19 cellular contexts compared by ENCODE assay signal in the genomic region with DNA sequence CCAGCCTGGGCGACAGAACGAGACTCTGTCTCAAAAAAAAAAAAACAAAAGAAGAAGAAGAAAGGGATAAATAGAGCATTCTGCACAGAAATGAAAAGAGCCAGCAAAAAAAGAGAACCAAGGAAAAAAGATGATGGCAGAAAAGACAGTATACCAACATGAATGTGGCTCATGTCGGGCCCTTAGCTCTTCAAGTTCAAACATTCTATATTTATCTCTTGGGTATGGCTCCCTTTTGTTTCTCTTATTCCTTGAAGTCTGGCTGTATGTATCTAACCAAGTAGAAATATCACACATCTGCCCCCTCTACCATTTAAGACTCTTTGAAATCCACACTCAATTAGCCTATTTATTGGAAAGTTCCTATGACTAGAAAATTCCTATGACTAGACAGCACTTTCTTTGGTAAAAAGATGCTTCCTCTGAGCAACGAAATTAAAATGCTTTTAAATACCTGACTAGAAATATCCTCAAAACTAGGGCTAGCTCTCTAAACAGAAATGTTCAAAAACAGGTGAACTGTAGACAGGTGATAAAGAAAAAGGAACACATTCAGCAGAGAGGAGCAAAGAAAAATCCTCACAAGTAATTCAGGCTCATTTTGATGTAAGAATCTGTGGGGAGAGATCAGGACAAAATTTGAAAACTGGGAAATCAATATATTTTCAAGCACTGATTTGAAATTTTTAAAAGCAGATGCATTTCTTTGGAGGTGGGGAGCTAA. TPM values are rescaled to one million over a fixed set of nuclear protein-coding genes. Genes with fewer than 3 reads are reported as not detected.
DNase-seq lines count a peak whose midpoint lies in the region; ATAC-seq and TF ChIP-seq lines count a peak whose summit lies in the region.
"Had no signal": no experiment of that assay in that cellular context is flagged by ENCODE, and none has a peak within 500 bp of the region (broad histone marks: within the 10 kb centered on the region; RNA-seq: fewer than 3 reads in every experiment).

No MANE protein-coding gene starts in this region.

- TF ChIP-seq CTCF in mesothelial cell of epicardium (IDR thresholded peaks at IDR 0.05; ENCODE audit: unreplicated experiment), result no peak
- TF ChIP-seq CTCF in spleen (IDR thresholded peaks at IDR 0.05 in 8 of 11, conservative IDR thresholded peaks at IDR 0.05 in 3 of 11), result no peak

- H3K4me1 ChIP-seq in SJCRH30 (no peaks in the 10 kb centered on the region), endocrine pancreas (ENCODE audit: control insufficient read depth, insufficient read depth, low read length) (peaks cover 7% of the 10 kb centered on the region), spleen (peaks cover 0 to 33% (median 18%) of the 10 kb centered on the region in 6 donors)

- H3K27ac Mint-ChIP-seq in mesothelial cell of epicardium, result peak overlapping the region; percentile 13
- no peak overlapping the region for H3K27ac Mint-ChIP-seq in stimulated activated memory B cell treated with anti-CD40 and anti-IgM and Interleukin-4, amounts not matched to agents 10 μg/mL and 1 μg/mL and 100 μg/mL, for 72 hours
- H3K27ac Mint-ChIP-seq in activated naive CD4-positive, alpha-beta T cell treated with anti-CD3 and anti-CD28 coated beads, Interleukin-2, amount 10 ng/mL, durations not matched to agents 7 days and 5 days, result no peak overlapping the region
- H3K27ac Mint-ChIP-seq: activated naive CD4-positive, alpha-beta T cell treated with anti-CD3 and anti-CD28 coated beads, Interleukin-2, amount 50 U/mL, for 72 hours; CD4-positive, alpha-beta memory T cell had no signal

- peak overlapping the region; percentile 46 for H3K4me3 Mint-ChIP-seq in mesothelial cell of epicardium
- no peak overlapping the region for H3K4me3 Mint-ChIP-seq in stimulated activated memory B cell treated with anti-CD40 and anti-IgM and Interleukin-4, amounts not matched to agents 10 μg/mL and 1 μg/mL and 100 μg/mL, for 72 hours
- H3K4me3 Mint-ChIP-seq in activated naive CD4-positive, alpha-beta T cell treated with anti-CD3 and anti-CD28 coated beads, Interleukin-2, amount 10 ng/mL, durations not matched to agents 7 days and 5 days, result no peak overlapping the region
- H3K4me3 Mint-ChIP-seq: CD4-positive, alpha-beta memory T cell had no signal

- peak overlapping the region; percentile 59; the same call in 1 of the 2 replicates for H3K4me3 ChIP-seq in SJCRH30
- peak overlapping the region; percentile 98 for H3K4me3 ChIP-seq in endocrine pancreas (ENCODE audit: control insufficient read depth, insufficient read depth, low read length)
- H3K4me3 ChIP-seq in spleen, result peak overlapping the region in 6 of 8 donors; percentile 2 to 73 (median 43)

- intact Hi-C loops in spleen (cut with DNase I; ENCODE audit: low total_unique reads), result no loop called here

- H3K4me1 Mint-ChIP-seq in mesothelial cell of epicardium, result peaks cover 43% of the 10 kb centered on the region
- H3K4me1 Mint-ChIP-seq in stimulated activated memory B cell treated with anti-CD40 and anti-IgM and Interleukin-4, amounts not matched to agents 10 μg/mL and 1 μg/mL and 100 μg/mL, for 72 hours, result no peaks in the 10 kb centered on the region
- H3K4me1 Mint-ChIP-seq in activated naive CD4-positive, alpha-beta T cell treated with anti-CD3 and anti-CD28 coated beads, Interleukin-2, amount 10 ng/mL, durations not matched to agents 7 days and 5 days, result no peaks in the 10 kb centered on the region

- H3K27ac ChIP-seq in SJCRH30, result no peak overlapping the region
- H3K27ac ChIP-seq in spleen, result peak overlapping the region in 6 of 8 donors; percentile 10 to 88 (median 57)
- H3K27ac ChIP-seq: body of pancreas had no signal

- H3K27me3 ChIP-seq in SJCRH30 (no peaks in the 10 kb centered on the region), endocrine pancreas (ENCODE audit: control insufficient read depth, insufficient read depth, low read length) (no peaks in the 10 kb centered on the region), spleen (replicated peaks in 1 of 7) (no peaks in the 10 kb centered on the region)
- H3K27me3 ChIP-seq: body of pancreas had no signal

- no peaks in the 10 kb centered on the region for H3K9me3 ChIP-seq in SJCRH30 (replicated peaks)
- no peaks in the 10 kb centered on the region for H3K9me3 ChIP-seq in endocrine pancreas (ENCODE audit: control insufficient read depth, low read length)
- H3K9me3 ChIP-seq in spleen, result no peaks in the 10 kb centered on the region

- no peak overlapping the region for H3K9ac ChIP-seq in endocrine pancreas (ENCODE audit: control insufficient read depth, insufficient read depth, low read length)

- peaks cover 15% of the 10 kb centered on the region for H3K36me3 Mint-ChIP-seq in mesothelial cell of epicardium
- H3K36me3 Mint-ChIP-seq in stimulated activated memory B cell treated with anti-CD40 and anti-IgM and Interleukin-4, amounts not matched to agents 10 μg/mL and 1 μg/mL and 100 μg/mL, for 72 hours, result no peaks in the 10 kb centered on the region
- H3K36me3 Mint-ChIP-seq in activated naive CD4-positive, alpha-beta T cell treated with anti-CD3 and anti-CD28 coated beads, Interleukin-2, amount 10 ng/mL, durations not matched to agents 7 days and 5 days, result no peaks in the 10 kb centered on the region
- H3K36me3 Mint-ChIP-seq: activated naive CD4-positive, alpha-beta T cell treated with anti-CD3 and anti-CD28 coated beads, Interleukin-2, amount 50 U/mL, for 72 hours; CD4-positive, alpha-beta memory T cell had no signal

- DNase-seq in SJCRH30 (no peak), mesothelial cell of epicardium (ENCODE audit: low spot score in 2 of 2, unreplicated experiment in 2 of 2) (no peak), spleen (no peak), NCI-H446 (lab: John Stamatoyannopoulos, UW) (no peak)
- DNase-seq in activated naive CD4-positive, alpha-beta T cell treated with anti-CD3 and anti-CD28 coated beads, Interleukin-2, amount 10 ng/mL, durations not matched to agents 7 days and 5 days, result no peak
- DNase-seq: activated CD4-positive, alpha-beta T cell treated with anti-CD3 and anti-CD28 coated beads, Interleukin-2, amount 50 U/mL, for 4 hours; activated T-cell treated with anti-CD3 and anti-CD28 coated beads, Interleukin-2, amount 50 U/mL, for 1 hour; body of pancreas; CD4-positive, alpha-beta memory T cell; HCEC 1CT; KG1; NCI-H1092; NCI-H2171; NCI-H774; stimulated activated naive CD8-positive, alpha-beta T cell treated with anti-CD3 and anti-CD28 coated beads, Interleukin-15, Interleukin-2, amounts not matched to agents 100 U/mL and 50 U/mL, for 24 hours had no signal

- H3K36me3 ChIP-seq in SJCRH30 (peaks cover 38% of the 10 kb centered on the region), endocrine pancreas (ENCODE audit: control insufficient read depth, insufficient read depth, low read length) (no peaks in the 10 kb centered on the region), spleen (peaks cover 0 to 37% (median 9%) of the 10 kb centered on the region in 6 donors)

- no peaks in the 10 kb centered on the region for H3K9me3 Mint-ChIP-seq in mesothelial cell of epicardium
- no peaks in the 10 kb centered on the region for H3K9me3 Mint-ChIP-seq in stimulated activated memory B cell treated with anti-CD40 and anti-IgM and Interleukin-4, amounts not matched to agents 10 μg/mL and 1 μg/mL and 100 μg/mL, for 72 hours
- H3K9me3 Mint-ChIP-seq in activated naive CD4-positive, alpha-beta T cell treated with anti-CD3 and anti-CD28 coated beads, Interleukin-2, amount 10 ng/mL, durations not matched to agents 7 days and 5 days, result no peaks in the 10 kb centered on the region
- H3K9me3 Mint-ChIP-seq: activated naive CD4-positive, alpha-beta T cell treated with anti-CD3 and anti-CD28 coated beads, Interleukin-2, amount 50 U/mL, for 72 hours; CD4-positive, alpha-beta memory T cell had no signal

- no peak for TF ChIP-seq POLR2A in spleen (IDR thresholded peaks at IDR 0.05)

- no peak for ATAC-seq in stimulated activated memory B cell treated with anti-CD40 and anti-IgM and Interleukin-4, amounts not matched to agents 10 μg/mL and 1 μg/mL and 100 μg/mL, for 72 hours
- ATAC-seq in HG03457 (IDR thresholded peaks at IDR 0.05; ENCODE audit: unreplicated experiment), result no peak
- ATAC-seq: activated naive CD4-positive, alpha-beta T cell treated with anti-CD3 and anti-CD28 coated beads, Interleukin-2, amount 50 U/mL, for 72 hours; body of pancreas; stimulated activated naive CD8-positive, alpha-beta T cell treated with anti-CD3 and anti-CD28 coated beads, Interleukin-15, Interleukin-2, amounts not matched to agents 100 U/mL and 50 U/mL, for 24 hours had no signal

- CTCF ChIA-PET in activated naive CD4-positive, alpha-beta T cell treated with anti-CD3 and anti-CD28 coated beads, Interleukin-2, amount 10 ng/mL, durations not matched to agents 7 days and 5 days (lab: Charles Lee), result no interaction called here

- H3K27me3 Mint-ChIP-seq in mesothelial cell of epicardium (ENCODE audit: low read depth), result no peaks in the 10 kb centered on the region
- no peaks in the 10 kb centered on the region for H3K27me3 Mint-ChIP-seq in stimulated activated memory B cell treated with anti-CD40 and anti-IgM and Interleukin-4, amounts not matched to agents 10 μg/mL and 1 μg/mL and 100 μg/mL, for 72 hours
- no peaks in the 10 kb centered on the region for H3K27me3 Mint-ChIP-seq in activated naive CD4-positive, alpha-beta T cell treated with anti-CD3 and anti-CD28 coated beads, Interleukin-2, amount 10 ng/mL, durations not matched to agents 7 days and 5 days
- H3K27me3 Mint-ChIP-seq: CD4-positive, alpha-beta memory T cell had no signal

- WGBS in spleen, 5 donors, result 53 to 88% (median 73%) methylated on average over 4 of the region's 4 CpGs

RNA-seq across cellular contexts. Expression of a gene that starts 2.6 kb away (rescaled TPM):
- total RNA-seq in SJCRH30 (2014; rRNA removed; shearing (Covaris generic)), result 195 and 221 TPM in 2 replicates
- total RNA-seq in mesothelial cell of epicardium (84.5 to 95.8 TPM (median 86.9 TPM) in 3 replicates), spleen (1,000 to 10,000 TPM in 5 of 7 donors, 100 to 1,000 TPM in 2; 411 to 2,596 (median 1,474) TPM)
- polyA plus RNA-seq in spleen, result 100 to 1,000 TPM in 2 of 3 donors, 10 to 100 TPM in 1; 98.7 to 253 (median 188) TPM
- total RNA-seq: activated naive CD4-positive, alpha-beta T cell treated with anti-CD3 and anti-CD28 coated beads, Interleukin-2, amount 50 U/mL, for 72 hours had no signal

RNA-seq across cellular contexts. Expression of a gene that starts 52.4 kb away (rescaled TPM):
- total RNA-seq in SJCRH30 (2014; rRNA removed; shearing (Covaris generic)), result 0.20 and 0.23 TPM in 2 replicates
- total RNA-seq in mesothelial cell of epicardium (not detected in 3 replicates), spleen (1 to 10 TPM in 5 of 7 donors, under 1 TPM in 2; 0.46 to 3.4 (median 1.6) TPM)
- 1 to 10 TPM; 1.5 to 3.0 (median 2.0) TPM for polyA plus RNA-seq in spleen

Comparison
In these comparisons a context has a peak if more than half of its experiments do, and no peak if none do; other contexts are left out.
1. H3K4me3 ChIP-seq: peak in every context shown above with its lines; median percentile 98 in endocrine pancreas; 59 in SJCRH30; 43 in spleen.